29 cellular contexts compared by ENCODE assay signal in genomic region chr10:25455980-25456567, GRCh38.
DNase-seq lines count a peak whose midpoint lies in the region; ATAC-seq and TF ChIP-seq lines count a peak whose summit lies in the region.
"Had no signal": no experiment of that assay in that cellular context is flagged by ENCODE, and none has a peak within 500 bp of the region (broad histone marks: within the 10 kb centered on the region; RNA-seq: fewer than 3 reads in every experiment).

No MANE protein-coding gene starts in this region.

- TF ChIP-seq CTCF in PC-3 (conservative IDR thresholded peaks at IDR 0.05; ENCODE audit: low read depth, low read length) (0 out of 2 replicates have a peak, but pooled peaks have one; percentile 11), fibroblast of pulmonary artery (IDR thresholded peaks at IDR 0.05; ENCODE audit: low read length, missing control alignments) (peak; percentile 40)

- POLR2A ChIA-PET in PC-3 (lab: Charles Lee; ENCODE audit: unreplicated experiment), result no interaction called here

- BruUV-seq in PC-3 (replicated peaks; lab: Mats Ljungman, UMichigan), result no TSS peak

- H4K20me1 ChIP-seq in PC-3 (ENCODE audit: low read length), result no peaks in the 10 kb centered on the region

- H3K4me2 ChIP-seq in PC-3 (ENCODE audit: low read length), result no peak overlapping the region

- no peaks in the 10 kb centered on the region for H3K9me2 ChIP-seq in PC-3 (replicated peaks; ENCODE audit: low read length)

- intact Hi-C loops in PC-3 (cut with micrococcal nuclease), result no loop called here

- H3K4me1 ChIP-seq in PC-3 (ENCODE audit: insufficient read depth, low read length) (no peaks in the 10 kb centered on the region), neuron (ENCODE audit: insufficient read depth, low read length) (peaks cover 3% of the 10 kb centered on the region)
- H3K4me1 ChIP-seq: gastroesophageal sphincter, prostate gland, SJCRH30, upper lobe of right lung had no signal

- H3K36me3 ChIP-seq in PC-3 (ENCODE audit: low read depth, low read length) (no peaks in the 10 kb centered on the region), neuron (ENCODE audit: insufficient read depth, low read length) (no peaks in the 10 kb centered on the region)
- H3K36me3 ChIP-seq: gastroesophageal sphincter, neutrophil, prostate gland, SJCRH30, upper lobe of right lung had no signal

- H3K9me3 ChIP-seq in PC-3 (ENCODE audit: low read length), result no peaks in the 10 kb centered on the region
- no peaks in the 10 kb centered on the region for H3K9me3 ChIP-seq in neuron (ENCODE audit: low read length)
- H3K9me3 ChIP-seq: neutrophil, prostate gland, SJCRH30 had no signal

- H3F3A ChIP-seq in PC-3 (ENCODE audit: low read length, unreplicated experiment), result no peaks in the 10 kb centered on the region

- DNase-seq in NOMO-1 treated with DMSO at 0.1 percent for 48 hours (lab: John Stamatoyannopoulos, UW; ENCODE audit: unreplicated experiment) (peak; percentile 40), NOMO-1 treated with dmso at 0.1 percent for 144 hours (lab: John Stamatoyannopoulos, UW; ENCODE audit: unreplicated experiment) (no peak), PC-3 (no peak), fibroblast of pulmonary artery (ENCODE audit: low read depth) (peak; percentile 94), occipital lobe (lab: John Stamatoyannopoulos, UW) (no peak), DMS79 (lab: John Stamatoyannopoulos, UW) (no peak)
- DNase-seq: 8988T; activated CD4-positive, alpha-beta T cell treated with anti-CD3 and anti-CD28 coated beads for 1 hour; activated CD8-positive, alpha-beta T cell treated with anti-CD3 and anti-CD28 coated beads, Interleukin-2, amount 10 ng/mL, durations not matched to agents 7 days and 5 days; activated effector memory CD4-positive, alpha-beta T cell treated with anti-CD3 and anti-CD28 coated beads, Interleukin-2, amount 50 U/mL, for 16 hours; activated naive CD8-positive, alpha-beta T cell treated with anti-CD3 and anti-CD28 coated beads, Interleukin-2, amount 50 U/mL, for 24 hours; activated T-cell treated with anti-CD3 and anti-CD28 coated beads for 4 hours; CD4-positive, alpha-beta memory T cell; DMS 273 treated with DMSO at 0.1 percent for 48 hours; effector CD8-positive, alpha-beta T cell; Kasumi-1; kidney; NCI-H1105; NCI-H1930; NCI-H2227 treated with DMSO at 0.1 percent for 48 hours; NCI-H748 treated with DMSO at 0.1 percent for 48 hours; SJCRH30; upper lobe of right lung had no signal

- ATAC-seq in PC-3 (no peak), HG02610 (IDR thresholded peaks at IDR 0.05; ENCODE audit: unreplicated experiment) (no peak)
- ATAC-seq: activated CD8-positive, alpha-beta T cell treated with anti-CD3 and anti-CD28 coated beads, Interleukin-2, amount 10 ng/mL, durations not matched to agents 7 days and 5 days; activated naive CD8-positive, alpha-beta T cell treated with anti-CD3 and anti-CD28 coated beads, Interleukin-2, amount 50 U/mL, for 24 hours; esophagus mucosa; gastroesophageal sphincter; upper lobe of right lung had no signal

- H2AFZ ChIP-seq in PC-3 (ENCODE audit: low read length) (no peak overlapping the region), neuron (ENCODE audit: low read depth, low read length) (peak overlapping the region; percentile 13)

- no peak overlapping the region for H3K9ac ChIP-seq in PC-3 (ENCODE audit: low read length)

- H3K27me3 ChIP-seq in PC-3 (ENCODE audit: low read length) (no peaks in the 10 kb centered on the region), neuron (ENCODE audit: insufficient read depth, low read length) (no peaks in the 10 kb centered on the region)
- H3K27me3 ChIP-seq: gastroesophageal sphincter, neutrophil, SJCRH30, upper lobe of right lung had no signal

- H3K4me3 ChIP-seq in PC-3 (ENCODE audit: low read length), result no peak overlapping the region
- H3K4me3 ChIP-seq in fibroblast of pulmonary artery (replicated peaks; ENCODE audit: low read depth, low read length), result no peak overlapping the region
- no peak overlapping the region for H3K4me3 ChIP-seq in neuron (ENCODE audit: low read length)
- H3K4me3 ChIP-seq: gastroesophageal sphincter, prostate gland, SJCRH30, upper lobe of right lung had no signal

- no peak overlapping the region for H3K27ac ChIP-seq in PC-3 (ENCODE audit: low read length)
- H3K27ac ChIP-seq: gastroesophageal sphincter, neutrophil, prostate gland, SJCRH30, upper lobe of right lung had no signal

- CTCF ChIA-PET in PC-3 (lab: Charles Lee), result no interaction called here

- no peaks in the 10 kb centered on the region for H3K79me2 ChIP-seq in PC-3 (ENCODE audit: low read length)

Comparison
In these comparisons a context has a peak if more than half of its experiments do, and no peak if none do; other contexts are left out.
1. DNase-seq: peak in NOMO-1 treated with DMSO at 0.1 percent for 48 hours (single experiment) and fibroblast of pulmonary artery (single experiment); none in NOMO-1 treated with dmso at 0.1 percent for 144 hours (single experiment), PC-3 (single experiment), occipital lobe (single experiment) and DMS79 (single experiment).